8 cellular contexts compared by ENCODE assay signal in the genomic region with DNA sequence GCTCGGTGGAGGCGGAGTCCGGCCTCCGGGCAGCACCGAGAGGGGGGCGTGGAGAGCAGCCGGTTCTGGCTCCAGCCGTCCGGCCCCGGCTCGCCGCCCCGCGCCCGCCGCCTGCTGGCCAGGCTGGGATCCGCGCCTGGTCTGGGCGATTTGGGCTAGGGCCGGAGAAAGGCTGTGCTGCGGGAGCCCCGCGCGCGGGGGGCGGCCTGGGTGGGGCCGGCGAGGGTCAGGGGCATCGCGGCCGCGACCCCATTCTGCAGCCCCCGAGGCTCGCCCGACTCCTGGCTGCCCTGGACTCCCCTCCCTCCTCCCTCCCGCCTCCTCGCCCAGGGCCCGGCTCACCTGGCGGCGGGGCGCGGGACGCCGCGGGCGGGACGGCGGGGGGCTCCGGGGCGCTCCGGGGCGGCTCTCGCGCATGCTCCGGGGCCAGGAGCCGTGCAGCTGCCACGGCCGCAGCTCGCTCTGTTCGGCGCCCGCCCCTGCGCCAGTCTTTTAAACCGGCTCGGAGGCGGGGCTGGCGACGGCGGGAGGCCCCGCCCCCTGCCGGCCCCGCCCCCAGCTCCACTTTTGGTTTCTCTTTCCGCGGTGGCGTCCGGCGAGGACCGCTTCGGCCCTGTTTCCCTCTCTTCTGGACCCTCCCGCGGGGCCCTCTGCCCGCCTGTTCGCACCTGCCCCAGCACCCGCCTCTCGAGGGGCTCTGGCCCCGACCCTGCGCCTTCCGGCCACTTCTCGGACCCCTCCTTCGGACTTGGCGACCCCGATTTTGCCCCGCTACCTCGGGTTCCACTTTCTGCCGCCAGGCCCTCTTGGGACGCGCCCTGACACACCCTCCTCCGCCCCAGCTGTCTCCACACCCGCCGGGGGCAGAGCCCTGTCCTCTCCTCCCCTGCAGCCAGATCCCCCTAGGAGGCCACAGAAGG. TPM values are rescaled to one million over a fixed set of nuclear protein-coding genes. Genes with fewer than 3 reads are reported as not detected.
DNase-seq lines count a peak whose midpoint lies in the region; ATAC-seq and TF ChIP-seq lines count a peak whose summit lies in the region.

TSS of gene SOCS1 (minus strand) at position 468 of the 920 bp plus-strand sequence. CDS start 726 bp downstream, outside the sequence.

- ATAC-seq in GM18907 (IDR thresholded peaks at IDR 0.05; ENCODE audit: unreplicated experiment), result peak; percentile 59
- ATAC-seq in HG03135 (IDR thresholded peaks at IDR 0.05; ENCODE audit: unreplicated experiment), result peak; percentile 54
- peak; percentile 73 for ATAC-seq in left colon

- intact Hi-C loops in left colon (cut with DNase I, micrococcal nuclease), result loop anchor here (2.0 to 10.0 kb wide), 3 partner anchors 96 to 285 kb away; no protein-coding TSS in a partner anchor

- H3K4me3 ChIP-seq in choroid plexus epithelial cell (ENCODE audit: low read depth, low read length), result peak within 1 kb of the TSS; percentile 84

- DNase-seq in AG09319 (ENCODE audit: extremely low read depth, low read depth) (peak; percentile 73), NCI-H2227 (lab: John Stamatoyannopoulos, UW; ENCODE audit: unreplicated experiment) (peak; percentile 91), choroid plexus epithelial cell (ENCODE audit: low read depth) (peak; percentile 90), left colon (peak; percentile 87 to 88)
- DNase-seq in activated CD4-positive, CD25-positive, alpha-beta regulatory T cell treated with anti-CD3 and anti-CD28 coated beads, Interleukin-2, amount 50 U/mL, for 72 hours, result peak; percentile 93
- peak; percentile 74 to 86 (median 80) for DNase-seq in stimulated activated CD4-positive, alpha-beta T cell treated with anti-CD3 and anti-CD28 coated beads, Interleukin-1b, Interleukin-23, amount 100 ng/mL, for 24 hours (ENCODE audit: low read depth in 4 of 4, low spot score in 1 of 4)

- TF ChIP-seq CTCF in AG09319 (IDR thresholded peaks at IDR 0.05; ENCODE audit: low read depth, low read length), result peak; percentile 43
- peak; percentile 54 for TF ChIP-seq CTCF in choroid plexus epithelial cell (conservative IDR thresholded peaks at IDR 0.05; ENCODE audit: low read depth, low read length)

RNA-seq across cellular contexts. Expression of gene SOCS1, which starts in this region (rescaled TPM):
- total RNA-seq in left colon, result 1 to 10 TPM; 4.7 to 4.9 TPM

Comparison
In these comparisons a context has a peak if more than half of its experiments do, and no peak if none do; other contexts are left out.
1. Peak in every context shown above with its lines: DNase-seq, ATAC-seq and H3K4me3 ChIP-seq.